Comparison of ENCODE assay signal across 20 cellular contexts in the genomic region with DNA sequence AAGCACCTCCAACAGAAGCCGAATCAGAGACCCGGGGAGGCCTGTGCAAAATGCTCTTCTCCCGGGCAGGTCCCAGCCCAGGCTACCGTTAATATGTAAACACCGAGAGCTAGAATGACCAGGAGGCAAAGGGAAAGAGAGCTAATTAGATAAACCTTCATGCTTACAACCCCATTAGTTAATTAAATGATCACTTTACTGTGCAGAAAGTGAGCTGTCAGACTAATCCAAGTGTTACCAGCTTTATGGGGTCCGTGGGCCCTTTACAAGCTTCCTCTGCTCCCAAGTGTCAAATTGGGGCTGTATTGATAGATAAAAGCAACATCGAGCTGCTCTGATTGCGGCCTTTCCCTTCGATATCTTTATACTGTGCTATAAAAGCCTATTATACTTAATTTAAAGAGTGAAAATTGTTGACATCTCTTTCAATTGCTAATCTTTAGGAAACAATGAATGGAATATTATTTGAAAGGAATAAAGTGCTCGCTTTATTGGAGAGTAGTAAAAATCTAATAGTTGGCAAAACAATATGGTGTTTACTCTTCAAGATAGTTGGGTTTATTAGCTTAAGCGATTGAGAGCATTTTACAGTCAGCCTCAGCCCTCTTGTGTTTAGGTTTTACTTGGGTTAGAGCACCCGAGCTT.
DNase-seq lines count a peak whose midpoint lies in the region; ATAC-seq, FAIRE-seq and TF ChIP-seq lines count a peak whose summit lies in the region.
"Had no signal": no experiment of that assay in that cellular context is flagged by ENCODE, and none has a peak within 500 bp of the region (broad histone marks: within the 10 kb centered on the region; RNA-seq: fewer than 3 reads in every experiment).

No MANE protein-coding gene starts in this region.

- no peak overlapping the region for H3K4me3 ChIP-seq in colonic mucosa
- no peak overlapping the region for H3K4me3 ChIP-seq in small intestine (ENCODE audit: low read depth in 1 of 2, low read length in 2 of 2)
- H3K4me3 ChIP-seq: MG63, Peyer's patch, SJSA1 had no signal

- TF ChIP-seq CTCF in colonic mucosa (IDR thresholded peaks at IDR 0.05), result no peak

- peaks cover 11% of the 10 kb centered on the region for H3K4me1 ChIP-seq in colonic mucosa
- peaks cover 2 to 11% of the 10 kb centered on the region in 2 donors for H3K4me1 ChIP-seq in small intestine (ENCODE audit: control insufficient read depth in 2 of 2, insufficient read depth in 1 of 2, low read depth in 1 of 2, low read length in 1 of 2)
- H3K4me1 ChIP-seq: SJSA1 had no signal

- H3K36me3 ChIP-seq in colonic mucosa (no peaks in the 10 kb centered on the region), small intestine (ENCODE audit: control insufficient read depth in 2 of 2, insufficient read depth in 2 of 2, low read length in 2 of 2) (no peaks in the 10 kb centered on the region)
- H3K36me3 ChIP-seq: MG63, Peyer's patch, SJSA1 had no signal

- intact Hi-C loops in colonic mucosa (cut with DNase I), result loop anchor here (10.0 kb wide), 1 partner anchor 1025 kb away; no protein-coding TSS in a partner anchor

- FAIRE-seq in small intestine (lab: Jason Lieb, UNC), result no peak

- peak overlapping the region; percentile 95 for H3K27ac ChIP-seq in colonic mucosa
- H3K27ac ChIP-seq in small intestine (ENCODE audit: low read depth in 1 of 2, low read length in 1 of 2), result peak overlapping the region; percentile 87 to 95
- H3K27ac ChIP-seq: C4-2B, SJSA1 had no signal

- no peak for ATAC-seq in HG03280 (IDR thresholded peaks at IDR 0.05; ENCODE audit: unreplicated experiment)

- no peaks in the 10 kb centered on the region for H3K9me3 ChIP-seq in colonic mucosa
- H3K9me3 ChIP-seq in small intestine (ENCODE audit: control insufficient read depth, low read depth), result no peaks in the 10 kb centered on the region
- H3K9me3 ChIP-seq: MG63, Peyer's patch, SJSA1 had no signal

- 11 to 54% (median 33%) methylated on average over 12 of the region's 12 CpGs for WGBS in small intestine, 3 donors

- H3K27me3 ChIP-seq in colonic mucosa, result no peaks in the 10 kb centered on the region
- H3K27me3 ChIP-seq in small intestine (ENCODE audit: control insufficient read depth in 2 of 2, insufficient read depth in 2 of 2, low read length in 2 of 2), result no peaks in the 10 kb centered on the region
- H3K27me3 ChIP-seq: MG63, Peyer's patch, SJSA1 had no signal

- POLR2A ChIA-PET in HEK293T (lab: Yijun Ruan, JAX), result interaction anchor here (1.0 kb wide), 2 partner anchors 33 to 412 kb away, joined by 3 to 4 read pairs; no protein-coding TSS in a partner anchor

- CTCF ChIA-PET in HEK293T (lab: Yijun Ruan, JAX), result interaction anchor here (1.0 to 7.6 kb wide), 6 partner anchors 17 to 411 kb away, joined by 3 to 88 read pairs (median 4); no protein-coding TSS in a partner anchor

- peak overlapping the region in 1 of 2 donors; percentile 84 for H3K9ac ChIP-seq in colonic mucosa (ENCODE audit: low read depth in 2 of 2, low read length in 2 of 2)

- DNase-seq in HEK293T (ENCODE audit: extremely low spot score) (no peak), NCI-H82 (lab: John Stamatoyannopoulos, UW) (peak; percentile 96), colonic mucosa (no peak), small intestine (peak; percentile 71), NCI-H2081 (lab: John Stamatoyannopoulos, UW) (no peak), hepatic stellate cell (ENCODE audit: low spot score) (no peak)
- DNase-seq: AML-193, DMS153, GF-D8, H9, Kasumi-1, MG63, NCI-H1048, NCI-H1436, NCI-H1930, NCI-H446 treated with DMSO at 0.1 percent for 48 hours had no signal

TF ChIP-seq in HEK293T, 16 proteins besides CTCF, POLR2A, EP300 and RAD21:
- TF ChIP-seq FOXA1 (IDR thresholded peaks at IDR 0.05) (0 out of 2 replicates have a peak, but pooled peaks have one; percentile 16), PKNOX1 (IDR thresholded peaks at IDR 0.05) (peak; percentile 68), ARNT (IDR thresholded peaks at IDR 0.05) (no peak)

Comparison
In these comparisons a context has a peak if more than half of its experiments do, and no peak if none do; other contexts are left out.
1. DNase-seq: peak in NCI-H82 (single experiment) and small intestine (single experiment); none in HEK293T (single experiment), colonic mucosa (single experiment), NCI-H2081 (0 of 2) and hepatic stellate cell (single experiment).